In genomic region chr16:19299565-19299964, GRCh38 we compare ENCODE assay signal across 9 cellular contexts. TPM values are rescaled to one million over a fixed set of nuclear protein-coding genes. Genes with fewer than 3 reads are reported as not detected.
"Had no signal": no experiment of that assay in that cellular context is flagged by ENCODE, and none has a peak within 500 bp of the region (broad histone marks: within the 10 kb centered on the region; RNA-seq: fewer than 3 reads in every experiment).

No MANE protein-coding gene starts in this region.

- DNase-seq: GM23248, GOT3, H7, HFFc6 had no signal

- H3K27ac Mint-ChIP-seq: HFFc6 had no signal

- H3K27ac ChIP-seq: GM23248, HL-60 had no signal

- H3K36me3 ChIP-seq: HAP-1 had no signal

- H3K9me3 ChIP-seq: HAP-1 had no signal

- H3K4me1 ChIP-seq: HAP-1 had no signal

- H3K4me3 ChIP-seq: GM23248, HAP-1 had no signal

- ATAC-seq: HCT116, HepG2 had no signal

- H3K9ac ChIP-seq: GM23248 had no signal

- H3K4me3 Mint-ChIP-seq: HFFc6 had no signal

RNA-seq across cellular contexts. Expression of gene CLEC19A, which starts 14.0 kb away (rescaled TPM):
- total RNA-seq: GM23248, HepG2, HFFc6, HT1080 had no signal
- polyA plus RNA-seq: GM23248, HepG2 had no signal
